Comparison of ENCODE assay signal across 9 cellular contexts in genomic region chr3:42148982-42149432, GRCh38. TPM values are rescaled to one million over a fixed set of nuclear protein-coding genes. Genes with fewer than 3 reads are reported as not detected.
DNase-seq lines count a peak whose midpoint lies in the region; ATAC-seq, FAIRE-seq and TF ChIP-seq lines count a peak whose summit lies in the region.
"Had no signal": no experiment of that assay in that cellular context is flagged by ENCODE, and none has a peak within 500 bp of the region (broad histone marks: within the 10 kb centered on the region; RNA-seq: fewer than 3 reads in every experiment).

No MANE protein-coding gene starts in this region.

- H3K4me1 ChIP-seq in DOHH2 (ENCODE audit: control insufficient read depth, low read length), result peaks cover 68% of the 10 kb centered on the region
- no peaks in the 10 kb centered on the region for H3K4me1 ChIP-seq in SJCRH30
- H3K4me1 ChIP-seq in kidney (ENCODE audit: control insufficient read depth in 1 of 2, insufficient read depth in 1 of 2, low read depth in 1 of 2, low read length in 2 of 2), result peaks cover 0 to 2% of the 10 kb centered on the region in 2 donors

- TF ChIP-seq CTCF in DOHH2 (IDR thresholded peaks at IDR 0.05; ENCODE audit: low read depth, low read length, poor library complexity, severe bottlenecking) (no peak), kidney (IDR thresholded peaks at IDR 0.05; ENCODE audit: borderline replicate concordance, extremely low read depth, insufficient read depth) (no peak)

- no peaks in the 10 kb centered on the region for H3K9me3 ChIP-seq in DOHH2 (ENCODE audit: control insufficient read depth, insufficient read depth, low read length)
- H3K9me3 ChIP-seq in SJCRH30 (replicated peaks), result no peaks in the 10 kb centered on the region
- H3K9me3 ChIP-seq in kidney (ENCODE audit: control insufficient read depth in 1 of 2, low read length in 2 of 2), result no peaks in the 10 kb centered on the region

- no peaks in the 10 kb centered on the region for H3K9me2 ChIP-seq in DOHH2 (replicated peaks; ENCODE audit: control insufficient read depth, low read length)

- FAIRE-seq in kidney (lab: Jason Lieb, UNC), result no peak

- peaks cover 23% of the 10 kb centered on the region for H3K4me1 Mint-ChIP-seq in activated CD4-positive, alpha-beta T cell treated with anti-CD3 and anti-CD28 coated beads, Interleukin-2, amount 10 ng/mL, durations not matched to agents 24 days and 14 days

- peak overlapping the region; percentile 70 for H3K4me2 ChIP-seq in DOHH2 (ENCODE audit: low read length)

- H3K27ac ChIP-seq in DOHH2 (ENCODE audit: low read depth, low read length) (peak overlapping the region; percentile 83), SJCRH30 (no peak overlapping the region), kidney (ENCODE audit: low read depth in 2 of 2, low read length in 2 of 2) (no peak overlapping the region)

- no peak overlapping the region for H3K4me3 Mint-ChIP-seq in activated CD4-positive, alpha-beta T cell treated with anti-CD3 and anti-CD28 coated beads, Interleukin-2, amount 10 ng/mL, durations not matched to agents 24 days and 14 days

- peaks cover 17% of the 10 kb centered on the region for H3K36me3 ChIP-seq in DOHH2 (ENCODE audit: control insufficient read depth, low read length)
- no peaks in the 10 kb centered on the region for H3K36me3 ChIP-seq in SJCRH30
- H3K36me3 ChIP-seq in kidney (ENCODE audit: control insufficient read depth in 1 of 2, insufficient read depth in 2 of 2, low read length in 2 of 2), result no peaks in the 10 kb centered on the region

- DNase-seq in SJCRH30 (peak; percentile 45 to 47), Right ventricle myocardium inferior (ENCODE audit: missing footprints) (peak; percentile 80), pons (ENCODE audit: low spot score) (peak; percentile 98), kidney (no peak), foreskin melanocyte (no peak)
- DNase-seq in activated CD4-positive, alpha-beta T cell treated with anti-CD3 and anti-CD28 coated beads, Interleukin-2, amount 10 ng/mL, durations not matched to agents 24 days and 14 days, result no peak

- no peak overlapping the region for H3K27ac Mint-ChIP-seq in activated CD4-positive, alpha-beta T cell treated with anti-CD3 and anti-CD28 coated beads, Interleukin-2, amount 10 ng/mL, durations not matched to agents 24 days and 14 days
- H3K27ac Mint-ChIP-seq: nephron had no signal

- peaks cover 90% of the 10 kb centered on the region for H3K79me2 ChIP-seq in DOHH2 (ENCODE audit: control insufficient read depth, low read length)

- no peaks in the 10 kb centered on the region for H3K36me3 Mint-ChIP-seq in activated CD4-positive, alpha-beta T cell treated with anti-CD3 and anti-CD28 coated beads, Interleukin-2, amount 10 ng/mL, durations not matched to agents 24 days and 14 days (ENCODE audit: low read depth)

- no peaks in the 10 kb centered on the region for H3K27me3 ChIP-seq in DOHH2 (ENCODE audit: control insufficient read depth, low read length)
- H3K27me3 ChIP-seq in SJCRH30, result no peaks in the 10 kb centered on the region

- H3K27me3 Mint-ChIP-seq in activated CD4-positive, alpha-beta T cell treated with anti-CD3 and anti-CD28 coated beads, Interleukin-2, amount 10 ng/mL, durations not matched to agents 24 days and 14 days, result no peaks in the 10 kb centered on the region

- no peaks in the 10 kb centered on the region; the same call in 1 of the 2 replicates for H4K20me1 ChIP-seq in DOHH2 (ENCODE audit: control insufficient read depth, insufficient read depth, low read depth, low read length)

- ATAC-seq in Right ventricle myocardium inferior (peak; percentile 95), HG02973 (IDR thresholded peaks at IDR 0.05; ENCODE audit: unreplicated experiment) (no peak)

- H3K9me3 Mint-ChIP-seq in activated CD4-positive, alpha-beta T cell treated with anti-CD3 and anti-CD28 coated beads, Interleukin-2, amount 10 ng/mL, durations not matched to agents 24 days and 14 days, result no peaks in the 10 kb centered on the region
- H3K9me3 Mint-ChIP-seq: nephron had no signal

- intact Hi-C loops in Right ventricle myocardium inferior (cut with DNase I) (no loop called here), kidney (cut with DNase I) (no loop called here)
- intact Hi-C loops in activated CD4-positive, alpha-beta T cell treated with anti-CD3 and anti-CD28 coated beads, Interleukin-2, amount 10 ng/mL, durations not matched to agents 24 days and 14 days (cut with micrococcal nuclease), result no loop called here

- peak overlapping the region; percentile 50 for H3K4me3 ChIP-seq in DOHH2 (ENCODE audit: low read length)
- H3K4me3 ChIP-seq in SJCRH30, result no peak overlapping the region
- no peak overlapping the region for H3K4me3 ChIP-seq in kidney (ENCODE audit: low read length in 2 of 2)

- H3F3A ChIP-seq in DOHH2 (ENCODE audit: control insufficient read depth, insufficient read depth), result peaks cover 17% of the 10 kb centered on the region

- no peak overlapping the region for H3K9ac ChIP-seq in kidney (ENCODE audit: low read length in 2 of 2)

RNA-seq across cellular contexts. Expression of gene TRAK1, which starts 57.9 kb away (rescaled TPM):
- 10.3 and 12.1 TPM in 2 replicates for total RNA-seq in SJCRH30 (2014; rRNA removed; shearing (Covaris generic))
- 267 TPM for total RNA-seq in Right ventricle myocardium inferior
- 41.0 TPM for total RNA-seq in kidney
- polyA plus RNA-seq in kidney (ENCODE audit: insufficient read depth, low read depth, low replicate concordance), result 16.2 TPM
- total RNA-seq in activated CD4-positive, alpha-beta T cell treated with anti-CD3 and anti-CD28 coated beads, Interleukin-2, amount 10 ng/mL, durations not matched to agents 24 days and 14 days, result 35.4 and 35.9 TPM in 2 replicates

Comparison
In these comparisons a context has a peak if more than half of its experiments do, and no peak if none do; other contexts are left out.
1. DNase-seq: peak in SJCRH30 (2 of 2), Right ventricle myocardium inferior (single experiment) and pons (single experiment); none in kidney (single experiment), foreskin melanocyte (single experiment) and activated CD4-positive, alpha-beta T cell treated with anti-CD3 and anti-CD28 coated beads, Interleukin-2, amount 10 ng/mL, durations not matched to agents 24 days and 14 days (single experiment).